Comparison of ENCODE assay signal across 13 cellular contexts in the genomic region with DNA sequence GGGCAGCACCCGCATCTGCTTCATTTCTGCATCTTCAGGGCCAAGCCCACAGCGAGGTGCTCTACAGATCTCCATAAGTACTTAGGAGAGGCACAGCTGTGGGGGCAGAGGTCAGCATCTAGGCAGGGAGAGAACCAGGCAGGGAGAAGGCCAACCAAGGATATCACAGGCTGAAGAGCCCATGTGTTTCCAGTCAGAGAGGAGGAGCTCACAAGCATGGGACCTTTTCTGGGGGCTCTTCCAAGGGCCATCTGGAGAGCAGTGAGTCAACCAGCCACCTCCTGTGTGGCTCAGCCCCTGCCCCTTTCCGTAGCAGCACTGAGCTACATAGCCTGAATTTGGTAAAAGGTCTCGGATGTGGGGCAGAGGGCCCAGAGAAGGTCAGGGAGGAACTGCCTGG.
A peak's percentile ranks its signal among the peaks of the same experiment; 100 is the strongest.
DNase-seq lines count a peak whose midpoint lies in the region; ATAC-seq and TF ChIP-seq lines count a peak whose summit lies in the region.
"Had no signal": no experiment of that assay in that cellular context is flagged by ENCODE, and none has a peak within 500 bp of the region (broad histone marks: within the 10 kb centered on the region; RNA-seq: fewer than 3 reads in every experiment).

No MANE protein-coding gene starts in this region.

- peaks cover 22% of the 10 kb centered on the region for H3K9me3 Mint-ChIP-seq in glutamatergic neuron (ENCODE audit: unreplicated experiment)
- H3K9me3 Mint-ChIP-seq in activated naive CD8-positive, alpha-beta T cell treated with anti-CD3 and anti-CD28 coated beads for 36 hours = no peaks in the 10 kb centered on the region
- H3K9me3 Mint-ChIP-seq: stimulated activated naive B cell treated with anti-CD40 and anti-IgM and Interleukin-4, amounts not matched to agents 10 μg/mL and 1 μg/mL and 100 μg/mL, for 72 hours had no signal

- no peak for ATAC-seq in GM19023 (IDR thresholded peaks at IDR 0.05; ENCODE audit: unreplicated experiment)
- ATAC-seq: PC-3; stimulated activated naive B cell treated with anti-CD40 and anti-IgM and Interleukin-4, amounts not matched to agents 10 μg/mL and 1 μg/mL and 100 μg/mL, for 72 hours had no signal

- peaks cover 19% of the 10 kb centered on the region for H3K27me3 Mint-ChIP-seq in glutamatergic neuron (ENCODE audit: unreplicated experiment)
- H3K27me3 Mint-ChIP-seq in activated naive CD8-positive, alpha-beta T cell treated with anti-CD3 and anti-CD28 coated beads for 36 hours = no peaks in the 10 kb centered on the region
- H3K27me3 Mint-ChIP-seq: stimulated activated naive B cell treated with anti-CD40 and anti-IgM and Interleukin-4, amounts not matched to agents 10 μg/mL and 1 μg/mL and 100 μg/mL, for 72 hours had no signal

- peak overlapping the region; percentile 91 for H3K27ac Mint-ChIP-seq in glutamatergic neuron (ENCODE audit: unreplicated experiment)
- no peak overlapping the region for H3K27ac Mint-ChIP-seq in activated naive CD8-positive, alpha-beta T cell treated with anti-CD3 and anti-CD28 coated beads for 36 hours

- H3K4me3 ChIP-seq in spleen = no peak overlapping the region
- no peak overlapping the region for H3K4me3 ChIP-seq in coronary artery

- no peak for TF ChIP-seq POLR2A in spleen (IDR thresholded peaks at IDR 0.05)

- intact Hi-C loops in spleen (cut with DNase I; ENCODE audit: low total_unique reads) = no loop called here

- peaks cover 16 to 59% (median 37%) of the 10 kb centered on the region in 6 donors for H3K4me1 ChIP-seq in spleen

- WGBS in spleen, 5 donors = 65 to 87% (median 73%) methylated on average over 4 of the region's 4 CpGs

- H3K36me3 Mint-ChIP-seq in glutamatergic neuron (ENCODE audit: unreplicated experiment) = peaks cover 4% of the 10 kb centered on the region
- no peaks in the 10 kb centered on the region for H3K36me3 Mint-ChIP-seq in activated naive CD8-positive, alpha-beta T cell treated with anti-CD3 and anti-CD28 coated beads for 36 hours

- H3K27ac ChIP-seq in spleen = peak overlapping the region in 5 of 8 donors; percentile 13 to 66 (median 39)
- peak overlapping the region in 1 of 2 donors; percentile 36 for H3K27ac ChIP-seq in coronary artery

- H3K36me3 ChIP-seq in spleen = no peaks in the 10 kb centered on the region

- peak overlapping the region; percentile 77 for H3K4me3 Mint-ChIP-seq in glutamatergic neuron (ENCODE audit: unreplicated experiment)
- no peak overlapping the region for H3K4me3 Mint-ChIP-seq in activated naive CD8-positive, alpha-beta T cell treated with anti-CD3 and anti-CD28 coated beads for 36 hours
- H3K4me3 Mint-ChIP-seq: stimulated activated naive B cell treated with anti-CD40 and anti-IgM and Interleukin-4, amounts not matched to agents 10 μg/mL and 1 μg/mL and 100 μg/mL, for 72 hours had no signal

- no peaks in the 10 kb centered on the region for H3K27me3 ChIP-seq in spleen (replicated peaks in 1 of 7)

- peaks cover 54% of the 10 kb centered on the region for H3K4me1 Mint-ChIP-seq in glutamatergic neuron (ENCODE audit: low read depth, unreplicated experiment)
- H3K4me1 Mint-ChIP-seq in activated naive CD8-positive, alpha-beta T cell treated with anti-CD3 and anti-CD28 coated beads for 36 hours = peaks cover 29% of the 10 kb centered on the region

- no peaks in the 10 kb centered on the region for H3K9me3 ChIP-seq in spleen

- DNase-seq in NCI-H2029 treated with DMSO at 0.1 percent for 48 hours (lab: John Stamatoyannopoulos, UW) (peak; percentile 63), NCI-H2029 (lab: John Stamatoyannopoulos, UW) (no peak), RPMI7951 (ENCODE audit: low read depth) (peak; percentile 96), glutamatergic neuron (no peak), spleen (no peak), coronary artery (ENCODE audit: low spot score) (no peak)
- DNase-seq in activated naive CD8-positive, alpha-beta T cell treated with anti-CD3 and anti-CD28 coated beads for 36 hours = no peak
- DNase-seq: activated T-cell treated with anti-CD3 and anti-CD28 coated beads for 4 hours; amygdala; nucleus accumbens; PC-3; stimulated activated naive B cell treated with anti-CD40 and anti-IgM and Interleukin-4, amounts not matched to agents 10 μg/mL and 1 μg/mL and 100 μg/mL, for 72 hours had no signal

- TF ChIP-seq CTCF in glutamatergic neuron (IDR thresholded peaks at IDR 0.05; ENCODE audit: partially characterized antibody, unreplicated experiment) (no peak), spleen (IDR thresholded peaks at IDR 0.05 in 8 of 11, conservative IDR thresholded peaks at IDR 0.05 in 3 of 11) (no peak), coronary artery (IDR thresholded peaks at IDR 0.05) (no peak)

Comparison
In these comparisons a context has a peak if more than half of its experiments do, and no peak if none do; other contexts are left out.
1. DNase-seq: peak in NCI-H2029 treated with DMSO at 0.1 percent for 48 hours (single experiment) and RPMI7951 (single experiment); none in NCI-H2029 (single experiment), glutamatergic neuron (single experiment), spleen (single experiment), coronary artery (single experiment) and activated naive CD8-positive, alpha-beta T cell treated with anti-CD3 and anti-CD28 coated beads for 36 hours (single experiment).